ENCODE assay signal across 8 cellular contexts in genomic region chr13:39037880-39038568, GRCh38. TPM values are rescaled to one million over a fixed set of nuclear protein-coding genes. Genes with fewer than 3 reads are reported as not detected.
DNase-seq lines count a peak whose midpoint lies in the region; ATAC-seq and TF ChIP-seq lines count a peak whose summit lies in the region.

A gene with protein sequence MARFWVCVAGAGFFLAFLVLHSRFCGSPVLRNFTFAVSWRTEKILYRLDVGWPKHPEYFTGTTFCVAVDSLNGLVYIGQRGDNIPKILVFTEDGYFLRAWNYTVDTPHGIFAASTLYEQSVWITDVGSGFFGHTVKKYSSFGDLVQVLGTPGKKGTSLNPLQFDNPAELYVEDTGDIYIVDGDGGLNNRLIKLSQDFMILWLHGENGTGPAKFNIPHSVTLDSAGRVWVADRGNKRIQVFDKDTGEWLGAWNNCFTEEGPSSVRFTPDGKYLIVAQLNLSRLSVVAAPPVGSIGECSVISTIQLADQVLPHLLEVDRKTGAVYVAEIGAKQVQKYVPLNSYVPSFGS (plus strand): TSS chr13:39038456. CDS start chr13:39038640, 184 bp downstream.
Gene PROSER1 (minus strand): TSS chr13:39038089. CDS start chr13:39037242, 847 bp downstream.

- TF ChIP-seq EP300 in Ishikawa (IDR thresholded peaks at IDR 0.05; ENCODE audit: borderline replicate concordance) (no peak), esophagus muscularis mucosa (IDR thresholded peaks at IDR 0.05) (no peak)

- POLR2A ChIA-PET in Panc1 (lab: Charles Lee), result no interaction called here

- H3K27ac ChIP-seq in Panc1 (ENCODE audit: low read length) (peak within 1 kb of the TSS; percentile 93), esophagus muscularis mucosa (replicated peaks in 1 of 4) (peak within 1 kb of the TSS; percentile 81 to 90 (median 83)), muscle layer of duodenum (ENCODE audit: low read length) (peak within 1 kb of the TSS; percentile 82)

- TF ChIP-seq CTCF in Panc1 (IDR thresholded peaks at IDR 0.05) (no peak), esophagus muscularis mucosa (IDR thresholded peaks at IDR 0.05) (no peak)

- no TSS peak for BruUV-seq in Panc1 (replicated peaks; lab: Mats Ljungman, UMichigan)

- ATAC-seq in GM21529 (IDR thresholded peaks at IDR 0.05; ENCODE audit: unreplicated experiment) (peak; percentile 69), Panc1 (peak; percentile 96)

- H3K9me3 ChIP-seq in Panc1 (ENCODE audit: control insufficient read depth, insufficient read depth, low read depth, low read length) (no peaks in the 10 kb centered on the region), esophagus muscularis mucosa (no peaks in the 10 kb centered on the region), muscle layer of duodenum (ENCODE audit: control insufficient read depth in 1 of 2, low read length in 2 of 2) (no peaks in the 10 kb centered on the region)

- intact Hi-C loops in Panc1 (cut with micrococcal nuclease; ENCODE audit: unreplicated experiment), result loop anchor here (10.0 kb wide), 1 partner anchor 637 kb away; no protein-coding TSS in a partner anchor
- intact Hi-C loops in esophagus muscularis mucosa (cut with DNase I), result no loop called here

- in situ Hi-C loops in Panc1 (cut with HindIII; ENCODE audit: low pct_unique_long_range_greater_than_20kb, low sequenced_read_pairs), result no loop called here

- peaks cover 5% of the 10 kb centered on the region; the same call in 1 of the 2 replicates for H3K36me3 ChIP-seq in Panc1 (ENCODE audit: control insufficient read depth, insufficient read depth, low read length)
- H3K36me3 ChIP-seq in esophagus muscularis mucosa, result peaks cover 0 to 4% (median 0%) of the 10 kb centered on the region in 4 donors
- no peaks in the 10 kb centered on the region for H3K36me3 ChIP-seq in muscle layer of duodenum (ENCODE audit: control insufficient read depth in 1 of 2, insufficient read depth in 2 of 2, low read length in 2 of 2)

- H3K4me1 ChIP-seq in Panc1 (ENCODE audit: control insufficient read depth, insufficient read depth, low read length), result peaks cover 8% of the 10 kb centered on the region
- peaks cover 43 to 59% (median 55%) of the 10 kb centered on the region in 4 donors for H3K4me1 ChIP-seq in esophagus muscularis mucosa
- H3K4me1 ChIP-seq in muscle layer of duodenum (ENCODE audit: control insufficient read depth in 1 of 2, insufficient read depth in 2 of 2, low read length in 2 of 2), result peaks cover 8 to 30% of the 10 kb centered on the region in 2 donors

- H3K27me3 ChIP-seq in Panc1 (ENCODE audit: control insufficient read depth, insufficient read depth, low read length) (no peaks in the 10 kb centered on the region), esophagus muscularis mucosa (no peaks in the 10 kb centered on the region), muscle layer of duodenum (ENCODE audit: low read depth, low read length) (no peaks in the 10 kb centered on the region)

- WGBS in esophagus muscularis mucosa, result 4% methylated on average over 19 of the region's 41 CpGs

- CTCF ChIA-PET in Panc1 (lab: Charles Lee), result no interaction called here

- TF ChIP-seq RAD21 in Ishikawa (IDR thresholded peaks at IDR 0.05; ENCODE audit: low read depth), result no peak

- DNase-seq in DMS 273 (lab: John Stamatoyannopoulos, UW; ENCODE audit: unreplicated experiment), result peak; percentile 89
- peak; percentile 54 for DNase-seq in Panc1 (ENCODE audit: low read depth, low spot score)
- DNase-seq in activated T-cell treated with anti-CD3 and anti-CD28 coated beads, Interleukin-2, amount 50 U/mL, for 48 hours, result peak; percentile 86 to 88
- peak; percentile 95 for DNase-seq in esophagus muscularis mucosa (ENCODE audit: extremely low spot score)
- DNase-seq in stimulated activated CD8-positive, alpha-beta memory T cell treated with anti-CD3 and anti-CD28 coated beads, Interleukin-7, amount 100 ng/mL, for 4 hours (ENCODE audit: low read depth in 2 of 2), result peak; percentile 74 to 77

- H3K4me3 ChIP-seq in Panc1 (ENCODE audit: low read depth in 2 of 2, low read length in 2 of 2), result peak within 1 kb of the TSS; percentile 89 to 91
- H3K4me3 ChIP-seq in esophagus muscularis mucosa, result peak within 1 kb of the TSS; percentile 90 to 99 (median 96)
- H3K4me3 ChIP-seq in muscle layer of duodenum (ENCODE audit: low read depth in 1 of 2, low read length in 2 of 2), result peak within 1 kb of the TSS; percentile 70 to 88

- TF ChIP-seq POLR2A in esophagus muscularis mucosa (IDR thresholded peaks at IDR 0.05; ENCODE audit: low read depth), result no peak

TF ChIP-seq in Ishikawa, 13 proteins besides CTCF, POLR2A, EP300 and RAD21:
- no peak for TF ChIP-seq TEAD4 (IDR thresholded peaks at IDR 0.05)
- no peak for TF ChIP-seq CEBPB (IDR thresholded peaks at IDR 0.05)
- TF ChIP-seq TCF12 (IDR thresholded peaks at IDR 0.05; ENCODE audit: low read depth), result 0 out of 2 replicates have a peak, but pooled peaks have one; percentile 21
- no peak for TF ChIP-seq FOXM1 (IDR thresholded peaks at IDR 0.05; ENCODE audit: borderline replicate concordance, low read depth)
- TF ChIP-seq REST (IDR thresholded peaks at IDR 0.05; ENCODE audit: low read depth), result no peak
- peak; percentile 69 for TF ChIP-seq TAF1 (IDR thresholded peaks at IDR 0.05; ENCODE audit: low read depth)
- peak; percentile 87 for TF ChIP-seq CREB1 (IDR thresholded peaks at IDR 0.05; ENCODE audit: low read depth)
- TF ChIP-seq NFIC (IDR thresholded peaks at IDR 0.05), result no peak
- peak; percentile 45; the same call in 1 of the 2 replicates for TF ChIP-seq YY1 (IDR thresholded peaks at IDR 0.05; ENCODE audit: low read depth)
- TF ChIP-seq, protein P1, sequence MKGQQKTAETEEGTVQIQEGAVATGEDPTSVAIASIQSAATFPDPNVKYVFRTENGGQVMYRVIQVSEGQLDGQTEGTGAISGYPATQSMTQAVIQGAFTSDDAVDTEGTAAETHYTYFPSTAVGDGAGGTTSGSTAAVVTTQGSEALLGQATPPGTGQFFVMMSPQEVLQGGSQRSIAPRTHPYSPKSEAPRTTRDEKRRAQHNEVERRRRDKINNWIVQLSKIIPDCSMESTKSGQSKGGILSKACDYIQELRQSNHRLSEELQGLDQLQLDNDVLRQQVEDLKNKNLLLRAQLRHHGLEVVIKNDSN (IDR thresholded peaks at IDR 0.05), result peak; percentile 76
- peak; percentile 93 for TF ChIP-seq MAX (IDR thresholded peaks at IDR 0.05)
- no peak for TF ChIP-seq EGR1 (IDR thresholded peaks at IDR 0.05)
- peak; percentile 72; the same call in 1 of the 2 replicates for TF ChIP-seq ZBTB7A (IDR thresholded peaks at IDR 0.05; ENCODE audit: low read depth)
TF ChIP-seq in Ishikawa: peak in this region for 7.

RNA-seq across cellular contexts. Expression of the first gene that starts in this region (rescaled TPM):
- total RNA-seq in Panc1 (2021; ENCODE audit: unreplicated experiment), result 16.1 TPM
- 6.7 TPM for polyA plus RNA-seq in Panc1 (2012; ENCODE audit: insufficient read length)
- total RNA-seq in esophagus muscularis mucosa, result 10 to 100 TPM in 2 of 4 donors, 1 to 10 TPM in 2; 9.3 to 12.0 (median 10.2) TPM

RNA-seq across cellular contexts. Expression of gene PROSER1, which starts in this region (rescaled TPM):
- total RNA-seq in Panc1 (2021; ENCODE audit: unreplicated experiment) (24.7 TPM), esophagus muscularis mucosa (10 to 100 TPM in 3 of 4 donors, 1 to 10 TPM in 1; 9.1 to 16.9 (median 10.5) TPM)
- polyA plus RNA-seq in Panc1 (2012; ENCODE audit: insufficient read length), result 8.7 TPM

Comparison
In these comparisons a context has a peak if more than half of its experiments do, and no peak if none do; other contexts are left out.
1. Peak in every context shown above with its lines: DNase-seq, ATAC-seq, H3K4me3 ChIP-seq and H3K27ac ChIP-seq.